Comparison of ENCODE assay signal across 25 cellular contexts in genomic region chr4:74541611-74542177, GRCh38.
DNase-seq lines count a peak whose midpoint lies in the region; ATAC-seq, FAIRE-seq and TF ChIP-seq lines count a peak whose summit lies in the region.
"Had no signal": no experiment of that assay in that cellular context is flagged by ENCODE, and none has a peak within 500 bp of the region (broad histone marks: within the 10 kb centered on the region; RNA-seq: fewer than 3 reads in every experiment).

No MANE protein-coding gene starts in this region.

- no peak overlapping the region for H3K27ac Mint-ChIP-seq in osteocyte (ENCODE audit: unreplicated experiment)
- H3K27ac Mint-ChIP-seq: activated naive CD4-positive, alpha-beta T cell treated with anti-CD3 and anti-CD28 coated beads for 36 hours; HFFc6 had no signal

- RAD21 ChIA-PET in GM12878 (lab: Charles Lee; ENCODE audit: unreplicated experiment) = no interaction called here

- H3K27me3 ChIP-seq in GM12878 (replicated peaks in 1 of 2; ENCODE audit: control insufficient read depth in 2 of 2, insufficient read depth in 2 of 2, low read length in 1 of 2) (no peaks in the 10 kb centered on the region; a peak in 1 of 4 replicates), right cardiac atrium (ENCODE audit: control insufficient read depth, insufficient read depth) (no peaks in the 10 kb centered on the region)
- H3K27me3 ChIP-seq: foreskin keratinocyte, heart right ventricle, neutrophil, tibial nerve had no signal

- ATAC-seq in A549 (no peak), GM12878 (peak; percentile 26; the same call in 2 of the 3 replicates), right cardiac atrium (peak; percentile 61 to 76), esophagus mucosa (no peak)
- ATAC-seq: foreskin keratinocyte, HepG2 had no signal

- H3K4me1 ChIP-seq in A549 = peaks cover 77% of the 10 kb centered on the region
- no peaks in the 10 kb centered on the region for H3K4me1 ChIP-seq in GM12878 (ENCODE audit: control insufficient read depth, insufficient read depth, low read length)
- H3K4me1 ChIP-seq in right cardiac atrium (ENCODE audit: control insufficient read depth, insufficient read depth, low read length) = no peaks in the 10 kb centered on the region

- TF ChIP-seq CTCF in A549 (IDR thresholded peaks at IDR 0.05) = no peak
- no peak for TF ChIP-seq CTCF in GM12878 (IDR thresholded peaks at IDR 0.05 in 2 of 3, conservative IDR thresholded peaks at IDR 0.05 in 1 of 3; ENCODE audit: control insufficient read depth in 2 of 3, extremely low read depth in 1 of 3, insufficient read depth in 1 of 3, low read depth in 3 of 3, low read length in 3 of 3)
- no peak for TF ChIP-seq CTCF in osteocyte (IDR thresholded peaks at IDR 0.05)

- SMC1A ChIA-PET in GM12878 (lab: Charles Lee; ENCODE audit: uncharacterized antibody, unreplicated experiment) = interaction anchor here (1.4 to 3.1 kb wide), 2 partner anchors 131 to 133 kb away, joined by 3 to 7 read pairs; no protein-coding TSS in a partner anchor

- no TSS peak for BruUV-seq in GM12878 (replicated peaks; lab: Mats Ljungman, UMichigan)

- peaks cover 12% of the 10 kb centered on the region for H3K4me1 Mint-ChIP-seq in osteocyte (ENCODE audit: unreplicated experiment)

- H3K9me3 Mint-ChIP-seq in osteocyte (ENCODE audit: unreplicated experiment) = no peaks in the 10 kb centered on the region
- H3K9me3 Mint-ChIP-seq: activated naive CD4-positive, alpha-beta T cell treated with anti-CD3 and anti-CD28 coated beads for 36 hours; HFFc6; naive B cell had no signal

- H3K9me3 ChIP-seq in A549 = 0 out of 3 replicates have a peak, but pooled peaks cover 3% of the 10 kb centered on the region
- H3K9me3 ChIP-seq in GM12878 (replicated peaks; ENCODE audit: control insufficient read depth, insufficient read depth, low read length) = no peaks in the 10 kb centered on the region
- no peaks in the 10 kb centered on the region for H3K9me3 ChIP-seq in right cardiac atrium (ENCODE audit: control insufficient read depth, low read length)
- H3K9me3 ChIP-seq: heart right ventricle, neutrophil, tibial nerve had no signal

- H3K9ac ChIP-seq in GM12878 (ENCODE audit: control insufficient read depth, insufficient read depth, low read length) = no peak overlapping the region

- H2AFZ ChIP-seq in GM12878 (ENCODE audit: control insufficient read depth, low read depth, low read length) = no peak overlapping the region

- no peaks in the 10 kb centered on the region for H3K36me3 ChIP-seq in GM12878 (ENCODE audit: control insufficient read depth in 2 of 2, insufficient read depth in 2 of 2, low read length in 1 of 2)
- H3K36me3 ChIP-seq: heart right ventricle, neutrophil, tibial nerve, WERI-Rb-1 had no signal

- CTCF ChIA-PET in A549 (lab: Yijun Ruan, JAX) = interaction anchor here (0.9 to 2.3 kb wide), 4 partner anchors 10 to 134 kb away, joined by 4 to 7 read pairs (median 5); no protein-coding TSS in a partner anchor
- CTCF ChIA-PET in GM12878 (lab: Yijun Ruan, JAX) = interaction anchor here (1.2 to 2.4 kb wide), 4 partner anchors 10 to 757 kb away, joined by 3 to 8 read pairs (median 3); no protein-coding TSS in a partner anchor

- H3K4me3 Mint-ChIP-seq in osteocyte (ENCODE audit: unreplicated experiment) = no peak overlapping the region
- H3K4me3 Mint-ChIP-seq: activated naive CD4-positive, alpha-beta T cell treated with anti-CD3 and anti-CD28 coated beads for 36 hours; HFFc6 had no signal

- no peaks in the 10 kb centered on the region for H3K36me3 Mint-ChIP-seq in osteocyte (ENCODE audit: unreplicated experiment)
- H3K36me3 Mint-ChIP-seq: naive B cell had no signal

- no peaks in the 10 kb centered on the region for H4K20me1 ChIP-seq in GM12878 (ENCODE audit: control insufficient read depth, insufficient read depth)

- no peaks in the 10 kb centered on the region for H3K27me3 Mint-ChIP-seq in osteocyte (ENCODE audit: unreplicated experiment)

- TF ChIP-seq RAD21 in A549 (conservative IDR thresholded peaks at IDR 0.05 in 1 of 2, IDR thresholded peaks at IDR 0.05 in 1 of 2) (no peak), GM12878 (IDR thresholded peaks at IDR 0.05; ENCODE audit: insufficient read depth, low read depth, low read length) (no peak)

- H3K79me2 ChIP-seq in GM12878 (ENCODE audit: control insufficient read depth, insufficient read depth, low read length) = no peaks in the 10 kb centered on the region

- in situ Hi-C loops in GM12878 (cut with MboI) = no loop called here

- DNase-seq in A549 (ENCODE audit: low read depth in 1 of 2, low spot score in 1 of 2) = peak in 1 of 2 experiments; percentile 20
- no peak for DNase-seq in H54 (ENCODE audit: insufficient read length, low spot score)
- DNase-seq in GM12878 (ENCODE audit: low read depth, low spot score) = no peak
- DNase-seq in right cardiac atrium = peak in 1 of 3 donors; percentile 9
- DNase-seq in osteocyte (ENCODE audit: extremely low spot score, unreplicated experiment) = no peak
- no peak for DNase-seq in hypothalamus (lab: John Stamatoyannopoulos, UW)
- DNase-seq in SIG-M5 (lab: John Stamatoyannopoulos, UW) = no peak
- DNase-seq: activated naive CD4-positive, alpha-beta T cell treated with anti-CD3 and anti-CD28 coated beads for 36 hours; DMS53; effector memory CD4-positive, alpha-beta T cell; foreskin keratinocyte; heart right ventricle; HFFc6; MV-4-11; naive B cell; NCI-H1436 treated with DMSO at 0.1 percent for 48 hours; NCI-H82; stimulated activated CD4-positive, alpha-beta T cell treated with anti-CD3 and anti-CD28 coated beads, Interleukin-1b, Interleukin-23, amount 100 ng/mL, for 48 hours; stimulated activated CD8-positive, alpha-beta memory T cell treated with anti-CD3 and anti-CD28 coated beads, Interleukin-4, amount 100 ng/mL, for 48 hours; WERI-Rb-1 had no signal

- H3K4me2 ChIP-seq in A549 (no peak overlapping the region), GM12878 (ENCODE audit: control insufficient read depth, insufficient read depth) (no peak overlapping the region)

- no peak for TF ChIP-seq POLR2A in A549 (IDR thresholded peaks at IDR 0.05; ENCODE audit: low read length)
- no peak for TF ChIP-seq POLR2A in H54 (IDR thresholded peaks at IDR 0.05; ENCODE audit: low read depth, low read length)
- no peak for TF ChIP-seq POLR2A in GM12878 (IDR thresholded peaks at IDR 0.05; ENCODE audit: low read depth, low read length)

- intact Hi-C loops in GM12878 (cut with micrococcal nuclease; ENCODE audit: unreplicated experiment) (loop anchor here (10.0 kb wide), 1 partner anchor 383 kb away; no protein-coding TSS in a partner anchor), right cardiac atrium (cut with DNase I) (no loop called here)

- POLR2A ChIA-PET in A549 (lab: Yijun Ruan, JAX) = no interaction called here
- POLR2A ChIA-PET in GM12878 (lab: Charles Lee) = no interaction called here

- H3K27ac ChIP-seq in A549 (peak overlapping the region; percentile 46 to 68; a peak in 5 of 6 replicates), GM12878 (ENCODE audit: control insufficient read depth, insufficient read depth) (no peak overlapping the region), right cardiac atrium (ENCODE audit: low read length) (no peak overlapping the region)
- H3K27ac ChIP-seq: foreskin keratinocyte, heart right ventricle, neutrophil, skin epidermis, tibial nerve, WERI-Rb-1 had no signal

- TF ChIP-seq EP300 in A549 (IDR thresholded peaks at IDR 0.05) = no peak
- TF ChIP-seq EP300 in GM12878 (IDR thresholded peaks at IDR 0.05; ENCODE audit: borderline replicate concordance in 1 of 2, control insufficient read depth in 1 of 2, low read depth in 2 of 2, low read length in 2 of 2) = no peak

- H3K4me3 ChIP-seq in A549 (no peak overlapping the region), GM12878 (no peak overlapping the region), right cardiac atrium (ENCODE audit: low read length) (no peak overlapping the region)
- H3K4me3 ChIP-seq: heart right ventricle, skin epidermis, tibial nerve had no signal

- WGBS in A549 (ENCODE audit: missing lambda C conversion rate) = 75% methylated on average over 9 of the region's 9 CpGs
- 31% methylated on average over 9 of the region's 9 CpGs for WGBS in GM12878 (ENCODE audit: insufficient coverage, insufficient replicate concordance, low lambda C conversion rate, missing lambda C conversion rate)
- 60% methylated on average over 9 of the region's 9 CpGs for WGBS in right cardiac atrium

- FAIRE-seq in A549 (lab: Jason Lieb, UNC) (no peak), H54 (lab: Jason Lieb, UNC) (peak; percentile 43), GM12878 (lab: Jason Lieb, UNC) (no peak)
- FAIRE-seq: HepG2 had no signal

TF ChIP-seq in A549, 52 proteins besides CTCF, POLR2A, EP300 and RAD21:
- TF ChIP-seq, protein P1, sequence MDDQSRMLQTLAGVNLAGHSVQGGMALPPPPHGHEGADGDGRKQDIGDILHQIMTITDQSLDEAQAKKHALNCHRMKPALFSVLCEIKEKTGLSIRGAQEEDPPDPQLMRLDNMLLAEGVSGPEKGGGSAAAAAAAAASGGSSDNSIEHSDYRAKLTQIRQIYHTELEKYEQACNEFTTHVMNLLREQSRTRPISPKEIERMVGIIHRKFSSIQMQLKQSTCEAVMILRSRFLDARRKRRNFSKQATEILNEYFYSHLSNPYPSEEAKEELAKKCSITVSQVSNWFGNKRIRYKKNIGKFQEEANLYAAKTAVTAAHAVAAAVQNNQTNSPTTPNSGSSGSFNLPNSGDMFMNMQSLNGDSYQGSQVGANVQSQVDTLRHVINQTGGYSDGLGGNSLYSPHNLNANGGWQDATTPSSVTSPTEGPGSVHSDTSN (IDR thresholded peaks at IDR 0.05) = no peak
- no peak for TF ChIP-seq POLR2AphosphoS2 (conservative IDR thresholded peaks at IDR 0.05; ENCODE audit: low read length)
- TF ChIP-seq ZC3H11A (IDR thresholded peaks at IDR 0.05) = no peak
- no peak for TF ChIP-seq CHD4 (IDR thresholded peaks at IDR 0.05; ENCODE audit: borderline replicate concordance)
- no peak for TF ChIP-seq RCOR1 (IDR thresholded peaks at IDR 0.05; ENCODE audit: low read depth, low read length)

Comparison
In these comparisons a context has a peak if more than half of its experiments do, and no peak if none do; other contexts are left out.
1. ATAC-seq: peak in GM12878 (single experiment) and right cardiac atrium (2 of 2); none in A549 (0 of 2) and esophagus mucosa (single experiment).
2. H3K27ac ChIP-seq: peak in A549 (2 of 2); none in GM12878 (single experiment) and right cardiac atrium (single experiment).